32 cellular contexts compared by ENCODE assay signal in the genomic region with DNA sequence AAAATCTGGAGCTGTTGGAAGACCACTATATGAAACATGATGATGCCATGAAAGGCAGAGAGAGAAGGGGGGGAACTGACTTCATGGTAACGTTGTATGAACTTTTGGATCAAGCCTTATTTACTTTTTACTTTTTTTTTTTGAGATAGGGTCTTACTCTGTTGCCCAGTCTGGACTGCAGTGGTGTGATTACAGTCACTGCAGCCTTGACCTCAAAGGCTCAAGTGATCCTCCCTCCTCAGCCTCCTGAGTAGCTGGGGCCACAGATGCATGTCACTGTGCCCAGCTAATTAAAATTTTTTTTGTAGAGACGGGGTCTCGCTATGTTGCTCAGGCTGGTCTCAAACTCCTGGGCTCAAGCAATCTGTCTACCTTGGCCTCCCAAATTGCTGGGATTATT. TPM values are rescaled to one million over a fixed set of nuclear protein-coding genes. Genes with fewer than 3 reads are reported as not detected.
A peak's percentile ranks its signal among the peaks of the same experiment; 100 is the strongest.
DNase-seq lines count a peak whose midpoint lies in the region; ATAC-seq, FAIRE-seq and TF ChIP-seq lines count a peak whose summit lies in the region.
"Had no signal": no experiment of that assay in that cellular context is flagged by ENCODE, and none has a peak within 500 bp of the region (broad histone marks: within the 10 kb centered on the region; RNA-seq: fewer than 3 reads in every experiment).

No MANE protein-coding gene starts in this region.

- H3K36me3 ChIP-seq in HEK293 (ENCODE audit: control insufficient read depth in 2 of 2, insufficient read depth in 1 of 2, low read length in 2 of 2) (no peaks in the 10 kb centered on the region), K562 (ENCODE audit: control insufficient read depth, insufficient read depth, low read length) (no peaks in the 10 kb centered on the region), psoas muscle (ENCODE audit: insufficient read depth in 1 of 2, low read depth in 1 of 2) (no peaks in the 10 kb centered on the region)
- H3K36me3 ChIP-seq: BE2C; BLaER1; BLaER1 treated with 17β-estradiol and CSF1 and Interleukin-3, amounts not matched to agents 10 nM and 100 nM had no signal

- H3K9me1 ChIP-seq in K562 (ENCODE audit: control insufficient read depth, insufficient read depth, low read length): no peaks in the 10 kb centered on the region

- intact Hi-C loops in K562 (cut with micrococcal nuclease): no loop called here
- intact Hi-C loops in psoas muscle (cut with DNase I): no loop called here

- H4K20me1 ChIP-seq in K562 (replicated peaks; ENCODE audit: control insufficient read depth, insufficient read depth, low read length): no peaks in the 10 kb centered on the region
- H4K20me1 ChIP-seq: BLaER1; BLaER1 treated with 17β-estradiol and CSF1 and Interleukin-3, amounts not matched to agents 10 nM and 100 nM had no signal

- no TSS peak for BruUV-seq in K562 (replicated peaks; lab: Mats Ljungman, UMichigan)

- CTCF ChIA-PET in HEK293 (lab: Yijun Ruan, JAX): interaction anchor here (0.8 to 1.2 kb wide), 2 partner anchors 17 to 47 kb away, joined by 3 to 8 read pairs; no protein-coding TSS in a partner anchor
- CTCF ChIA-PET in K562 (lab: Yijun Ruan, JAX; ENCODE audit: low intra/inter-chr PET ratio): interaction anchor here (0.6 kb wide), 1 partner anchor 12 kb away, joined by 3 read pairs; no protein-coding TSS in a partner anchor

- POLR2A ChIA-PET in HEK293 (lab: Yijun Ruan, JAX): no interaction called here
- POLR2A ChIA-PET in K562 (lab: Yijun Ruan, JAX): interaction anchor here (1.4 to 1.9 kb wide), 2 partner anchors 13 kb away, joined by 4 to 5 read pairs; no protein-coding TSS in a partner anchor

- no peaks in the 10 kb centered on the region for H3K9me3 ChIP-seq in HEK293 (ENCODE audit: control insufficient read depth, insufficient read depth, low read depth, low read length)
- H3K9me3 ChIP-seq in K562 (replicated peaks; ENCODE audit: control insufficient read depth, insufficient read depth, low read depth, low read length): no peaks in the 10 kb centered on the region
- no peaks in the 10 kb centered on the region for H3K9me3 ChIP-seq in psoas muscle
- H3K9me3 ChIP-seq: A549; BE2C; BLaER1; BLaER1 treated with 17β-estradiol and CSF1 and Interleukin-3, amounts not matched to agents 10 nM and 100 nM; Caco-2 had no signal

- FAIRE-seq in K562 (lab: Jason Lieb, UNC): no peak
- FAIRE-seq: A204.1, A549, D721Med had no signal

- TF ChIP-seq POLR2A in K562 (conservative IDR thresholded peaks at IDR 0.05): no peak

- H3K79me2 ChIP-seq in K562 (ENCODE audit: control insufficient read depth, insufficient read depth, low read length): no peaks in the 10 kb centered on the region

- H3K4me3 ChIP-seq in HEK293 (ENCODE audit: low read depth, low read length) (no peak overlapping the region), K562 (no peak overlapping the region), psoas muscle (no peak overlapping the region)
- H3K4me3 ChIP-seq: A549; BLaER1; BLaER1 treated with 17β-estradiol and CSF1 and Interleukin-3, amounts not matched to agents 10 nM and 100 nM had no signal

- ATAC-seq in K562: no peak
- ATAC-seq in psoas muscle: no peak
- ATAC-seq: A549; CD8-positive, alpha-beta T cell had no signal

- 30% methylated on average over 3 of the region's 3 CpGs for WGBS in K562 (ENCODE audit: insufficient coverage, low coverage, missing lambda C conversion rate)
- WGBS in psoas muscle, 3 donors: 85 to 94% (median 85%) methylated on average over 3 of the region's 3 CpGs

- H3K27ac ChIP-seq in HEK293 (ENCODE audit: extremely low read depth, low read depth, low read length) (no peak overlapping the region), K562 (ENCODE audit: extremely low read depth, low read depth, low read length) (no peak overlapping the region), psoas muscle (peak overlapping the region; percentile 92)
- H3K27ac ChIP-seq: 22Rv1; A549; BLaER1; BLaER1 treated with 17β-estradiol and CSF1 and Interleukin-3, amounts not matched to agents 10 nM and 100 nM; C4-2B had no signal

- H2AFZ ChIP-seq in K562 (ENCODE audit: low read depth, low read length): no peak overlapping the region

- H3K4me1 ChIP-seq in HEK293 (ENCODE audit: control insufficient read depth, insufficient read depth, low read length) (no peaks in the 10 kb centered on the region), K562 (replicated peaks in 1 of 2; ENCODE audit: control insufficient read depth in 2 of 2, insufficient read depth in 2 of 2, low read length in 2 of 2) (peaks cover 3 to 8% of the 10 kb centered on the region in 2 experiments), psoas muscle (peaks cover 34% of the 10 kb centered on the region)
- H3K4me1 ChIP-seq: BE2C, Caco-2 had no signal

- DNase-seq in K562 (ENCODE audit: extremely low read depth in 1 of 4, low spot score in 3 of 4): no peak
- DNase-seq in psoas muscle: no peak
- no peak for DNase-seq in LoVo (ENCODE audit: low spot score)
- DNase-seq in DMS 273 treated with DMSO at 0.1 percent for 48 hours (lab: John Stamatoyannopoulos, UW): no peak
- no peak for DNase-seq in NCI-H2196 treated with DMSO at 0.1 percent for 48 hours (lab: John Stamatoyannopoulos, UW; ENCODE audit: unreplicated experiment)
- DNase-seq: 8988T; ACHN; AML-193; BE2C; C1 segment of cervical spinal cord; Caco-2; Calu3; CD4-positive, alpha-beta memory T cell; CD4-positive, alpha-beta T cell; CD4-positive, CD25-positive, alpha-beta regulatory T cell; CD8-positive, alpha-beta memory T cell; CD8-positive, alpha-beta T cell; COR-L47; DMS153; DMS79; DMS79 treated with DMSO at 0.1 percent for 48 hours; DND-41; EL had no signal

- H3K9ac ChIP-seq in K562 (ENCODE audit: insufficient read depth in 1 of 2, low read depth in 2 of 2, low read length in 2 of 2): no peak overlapping the region
- H3K9ac ChIP-seq: BLaER1; BLaER1 treated with 17β-estradiol and CSF1 and Interleukin-3, amounts not matched to agents 10 nM and 100 nM had no signal

- TF ChIP-seq EP300 in K562 (IDR thresholded peaks at IDR 0.05; ENCODE audit: low read length): no peak

- no peak for TF ChIP-seq CTCF in HEK293 (tag by site-specific recombination; IDR thresholded peaks at IDR 0.05)
- TF ChIP-seq CTCF in K562 (IDR thresholded peaks at IDR 0.05 in 2 of 3, conservative IDR thresholded peaks at IDR 0.05 in 1 of 3; ENCODE audit: insufficient read depth in 2 of 3, low read depth in 1 of 3, low read length in 3 of 3): no peak
- TF ChIP-seq CTCF in psoas muscle (IDR thresholded peaks at IDR 0.05): no peak

- in situ Hi-C loops in K562 (cut with MboI): no loop called here

- H3K27me3 ChIP-seq in K562 (ENCODE audit: control insufficient read depth in 2 of 2, insufficient read depth in 2 of 2, low read length in 2 of 2) (no peaks in the 10 kb centered on the region), psoas muscle (ENCODE audit: insufficient read depth in 3 of 3, low read length in 2 of 3) (no peaks in the 10 kb centered on the region)
- H3K27me3 ChIP-seq: BE2C; BLaER1; BLaER1 treated with 17β-estradiol and CSF1 and Interleukin-3, amounts not matched to agents 10 nM and 100 nM had no signal

- TF ChIP-seq RAD21 in K562 (CRISPR knock-in tag; conservative IDR thresholded peaks at IDR 0.05 in 1 of 2, IDR thresholded peaks at IDR 0.05 in 1 of 2): no peak

- H3K4me2 ChIP-seq in K562 (ENCODE audit: insufficient read depth, low read length): no peak overlapping the region
- H3K4me2 ChIP-seq: A549; BLaER1; BLaER1 treated with 17β-estradiol and CSF1 and Interleukin-3, amounts not matched to agents 10 nM and 100 nM had no signal

TF ChIP-seq in K562, 482 proteins besides CTCF, POLR2A, EP300 and RAD21 (continues in another document):
- no peak for TF ChIP-seq RNF2 (IDR thresholded peaks at IDR 0.05)

RNA-seq across cellular contexts. Expression of gene CTDSP2, which starts 31.3 kb away (rescaled TPM):
- 89.2 and 157 TPM in 2 replicates for total RNA-seq in K562 (2011; cell fraction: chromatin; rRNA removed; ENCODE audit: low replicate concordance)
- total RNA-seq in K562 (2011; cell fraction: nucleolus; rRNA removed): 72.6 and 88.1 TPM in 2 replicates
- 93.3 and 110 TPM in 2 replicates for total RNA-seq in K562 (2011; cell fraction: nucleoplasm; rRNA removed)
- 42.0 and 60.5 TPM in 2 replicates for total RNA-seq in K562 (2014; rRNA removed)
- total RNA-seq in K562 (2014; rRNA removed; fragmentation: Illumina TruSeq; extraction: Trizol): 46.6 and 47.7 TPM in 2 replicates
- total RNA-seq in K562 (2015; rRNA removed; fragmentation: Illumina TruSeq; extraction: Trizol): 39.8 and 40.2 TPM in 2 replicates
- 93.7 and 108 TPM in 2 replicates for total RNA-seq in K562 (2021)
- polyA plus RNA-seq in K562 (2011; rRNA removed): 87.2 and 94.7 TPM in 2 replicates
- polyA plus RNA-seq in K562 (2011; cell fraction: cytosol; rRNA removed): 115 and 117 TPM in 2 replicates
- 128 and 133 TPM in 2 replicates for polyA plus RNA-seq in K562 (2011; cell fraction: nucleus; rRNA removed)
- polyA plus RNA-seq in K562 (2012): 83.4 and 116 TPM in 2 replicates
- polyA plus RNA-seq in K562 (2014; fragmentation: Illumina TruSeq; extraction: Trizol): 86.4 and 89.3 TPM in 2 replicates
- polyA plus RNA-seq in K562 (2014; fragmentation: Nextera tagmentation; extraction: Ambion mirVana): 10 to 100 TPM; 20.4 to 24.1 TPM
- polyA plus RNA-seq in K562 (2014; rRNA removed): 62.5 and 64.5 TPM in 2 replicates
- 102 and 145 TPM in 2 replicates for polyA minus RNA-seq in K562 (2011; rRNA and poly(A)+ RNA removed)
- polyA minus RNA-seq in K562 (2011; cell fraction: cytosol; rRNA and poly(A)+ RNA removed): 85.8 and 88.5 TPM in 2 replicates
- polyA minus RNA-seq in K562 (2011; cell fraction: nucleus; rRNA and poly(A)+ RNA removed): 40.9 and 69.2 TPM in 2 replicates
- 10 to 100 TPM; 71.3 to 91.8 (median 80.0) TPM for total RNA-seq in psoas muscle
- 10 to 100 TPM; 13.9 to 64.7 (median 44.5) TPM for polyA plus RNA-seq in psoas muscle

RNA-seq across cellular contexts. Expression of gene AVIL, which starts 59.3 kb away (rescaled TPM):
- total RNA-seq in K562 (2011; cell fraction: chromatin; rRNA removed; ENCODE audit: low replicate concordance): 1.2 and 1.3 TPM in 2 replicates
- 0.39 and 0.83 TPM in 2 replicates for total RNA-seq in K562 (2011; cell fraction: nucleolus; rRNA removed)
- 1.1 and 1.5 TPM in 2 replicates for total RNA-seq in K562 (2011; cell fraction: nucleoplasm; rRNA removed)
- total RNA-seq in K562 (2014; rRNA removed) (0.05 and 0.24 TPM in 2 replicates), K562 (2014; rRNA removed; fragmentation: Illumina TruSeq; extraction: Trizol) (0.16 and 0.22 TPM in 2 replicates), K562 (2015; rRNA removed; fragmentation: Illumina TruSeq; extraction: Trizol) (0.25 and 0.34 TPM in 2 replicates), K562 (2021) (0.27 and 0.33 TPM in 2 replicates), psoas muscle (1 to 10 TPM; 1.9 to 7.5 (median 4.7) TPM)
- polyA plus RNA-seq in K562 (2011; rRNA removed) (0.17 and 0.24 TPM in 2 replicates), K562 (2014; fragmentation: Illumina TruSeq; extraction: Trizol) (0.39 TPM in 2 replicates), K562 (2014; fragmentation: Nextera tagmentation; extraction: Ambion mirVana) (under 1 TPM; 0.24 to 0.36 TPM), K562 (2014; rRNA removed) (1.5 TPM in 1 of 2 replicates, not detected in the other), psoas muscle (1 to 10 TPM in 2 of 3 donors, under 1 TPM in 1; 0.94 to 4.6 (median 1.8) TPM)
- 0.10 and 0.18 TPM in 2 replicates for polyA plus RNA-seq in K562 (2011; cell fraction: cytosol; rRNA removed)
- polyA plus RNA-seq in K562 (2011; cell fraction: nucleus; rRNA removed): 0.55 and 0.97 TPM in 2 replicates
- 0.73 and 2.2 TPM in 2 replicates for polyA plus RNA-seq in K562 (2012)
- polyA minus RNA-seq in K562 (2011; rRNA and poly(A)+ RNA removed): 0.18 and 0.27 TPM in 2 replicates
- not detected in 2 replicates for polyA minus RNA-seq in K562 (2011; cell fraction: cytosol; rRNA and poly(A)+ RNA removed)
- polyA minus RNA-seq in K562 (2011; cell fraction: nucleus; rRNA and poly(A)+ RNA removed): 0.27 and 0.89 TPM in 2 replicates
- total RNA-seq: Daoy had no signal

Comparison
In these comparisons a context has a peak if more than half of its experiments do, and no peak if none do; other contexts are left out.
1. Of the 44 proteins assayed by ChIP-seq in both K562 and HEK293: peak only in K562: none; only in HEK293: none; in both: ZNF121; in neither: 43.